8 cellular contexts compared by ENCODE assay signal in the genomic region with DNA sequence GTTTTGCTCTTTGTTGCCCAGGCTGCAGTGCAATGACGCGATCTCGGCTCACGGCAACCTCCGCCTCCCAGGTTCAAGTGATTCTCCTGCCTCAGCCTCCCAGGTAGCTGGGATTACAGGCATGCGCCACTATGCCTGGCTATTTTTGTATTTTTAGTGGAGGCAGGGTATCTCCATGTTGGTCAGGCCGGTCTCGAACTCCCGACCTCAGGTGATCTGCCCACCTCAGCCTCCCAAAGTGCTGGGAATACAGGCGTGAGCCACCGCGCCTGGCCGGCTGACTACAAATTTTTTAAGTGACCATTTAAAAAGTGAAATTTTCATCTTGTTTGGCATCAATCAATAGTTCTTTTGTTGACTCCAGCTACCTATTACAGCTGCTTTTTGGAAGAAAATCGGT.
DNase-seq lines count a peak whose midpoint lies in the region; ATAC-seq, FAIRE-seq and TF ChIP-seq lines count a peak whose summit lies in the region.
"Not testable (repeated sequence)": the region's sequence is repeated elsewhere in the genome, so short reads cannot be mapped to it uniquely, and the experiment has no call there.

No MANE protein-coding gene starts in this region.

- not testable (repeated sequence) for TF ChIP-seq EP300 in A549 (IDR thresholded peaks at IDR 0.05)

- H3K9ac ChIP-seq in H9 (ENCODE audit: extremely low read depth, insufficient read length, low read length); SU-DHL-6 (ENCODE audit: low read length); endodermal cell (ENCODE audit: extremely low read depth, low read length, poor library complexity, severe bottlenecking): not testable (repeated sequence)

- H3K27me3 ChIP-seq in H9 (ENCODE audit: insufficient read depth, low read length); SU-DHL-6 (ENCODE audit: low read length); endodermal cell (ENCODE audit: control insufficient read depth, insufficient read depth, low read length, poor library complexity, severe bottlenecking); naive thymus-derived CD4-positive, alpha-beta T cell (ENCODE audit: control insufficient read depth in 2 of 2, insufficient read depth in 2 of 2, low read length in 2 of 2): not testable (repeated sequence)

- H3K4ac ChIP-seq in H9 (ENCODE audit: low read depth, low read length) = not testable (repeated sequence)

- H4K5ac ChIP-seq in H9 (ENCODE audit: insufficient read length, low read depth, low read length) = not testable (repeated sequence)

- H3K18ac ChIP-seq in H9 (ENCODE audit: insufficient read length, low read depth, low read length) = not testable (repeated sequence)

- H3K4me1 ChIP-seq in A549 = peaks cover 18% of the 10 kb centered on the region; the same call in 2 of the 3 replicates
- not testable (repeated sequence) for H3K4me1 ChIP-seq in H9 (ENCODE audit: insufficient read depth, low read length); endodermal cell (ENCODE audit: control insufficient read depth, insufficient read depth, low read length); naive thymus-derived CD4-positive, alpha-beta T cell (ENCODE audit: control insufficient read depth in 2 of 2, insufficient read depth in 2 of 2, low read length in 2 of 2)

- not testable (repeated sequence) for H2BK120ac ChIP-seq in H9 (ENCODE audit: low read depth, low read length, poor library complexity, severe bottlenecking)

- H2BK15ac ChIP-seq in H9 (ENCODE audit: low read depth, low read length) = not testable (repeated sequence)

- POLR2A ChIA-PET in A549 (lab: Yijun Ruan, JAX); naive thymus-derived CD4-positive, alpha-beta T cell (lab: Charles Lee): not testable (repeated sequence)

- peak overlapping the region; percentile 44 to 63; a peak in 3 of 5 replicates for H3K4me3 Mint-ChIP-seq in H9
- peak overlapping the region; percentile 28 for H3K4me3 Mint-ChIP-seq in activated CD8-positive, alpha-beta memory T cell treated with anti-CD3 and anti-CD28 coated beads, Interleukin-2, amount 10 ng/mL, durations not matched to agents 7 days and 5 days
- peak overlapping the region; percentile 58 for H3K4me3 Mint-ChIP-seq in activated naive CD4-positive, alpha-beta T cell treated with anti-CD3 and anti-CD28 coated beads, Interleukin-2, amount 50 U/mL, for 24 hours
- H3K4me3 Mint-ChIP-seq in endodermal cell = not testable (repeated sequence)
- peak overlapping the region in 6 of 10 donors; percentile 12 to 54 (median 24) for H3K4me3 Mint-ChIP-seq in naive thymus-derived CD4-positive, alpha-beta T cell
- H3K4me3 Mint-ChIP-seq in progenitor cell of endocrine pancreas (ENCODE audit: low read depth) = peak overlapping the region; percentile 16

- CTCF ChIA-PET in A549 (lab: Yijun Ruan, JAX) = interaction anchor here (10.7 kb wide), 1 partner anchor 18 kb away, joined by 79 read pairs; no protein-coding TSS in a partner anchor
- CTCF ChIA-PET in activated CD8-positive, alpha-beta memory T cell treated with anti-CD3 and anti-CD28 coated beads, Interleukin-2, amount 10 ng/mL, durations not matched to agents 7 days and 5 days (lab: Charles Lee) = interaction anchor here (1.6 kb wide), 1 partner anchor 86 kb away, joined by 4 read pairs; no protein-coding TSS in a partner anchor
- CTCF ChIA-PET in naive thymus-derived CD4-positive, alpha-beta T cell (lab: Charles Lee) = interaction anchor here (0.6 kb wide), 1 partner anchor 97 kb away, joined by 5 read pairs; no protein-coding TSS in a partner anchor

- TF ChIP-seq RAD21 in A549 (conservative IDR thresholded peaks at IDR 0.05 in 1 of 2, IDR thresholded peaks at IDR 0.05 in 1 of 2) = not testable (repeated sequence)

- not testable (repeated sequence) for H3K23ac ChIP-seq in H9 (ENCODE audit: insufficient read length, low read depth, low read length)

- H2BK20ac ChIP-seq in H9 (ENCODE audit: low read depth, low read length, poor library complexity, severe bottlenecking) = not testable (repeated sequence)

- DNase-seq in A549 (ENCODE audit: low read depth in 1 of 2, low spot score in 1 of 2); H9; activated CD8-positive, alpha-beta memory T cell treated with anti-CD3 and anti-CD28 coated beads, Interleukin-2, amount 10 ng/mL, durations not matched to agents 7 days and 5 days; naive thymus-derived CD4-positive, alpha-beta T cell; progenitor cell of endocrine pancreas (ENCODE audit: low spot score, unreplicated experiment): not testable (repeated sequence)
- peak; percentile 28 for DNase-seq in endodermal cell

- H3K9me3 ChIP-seq in A549; H9 (ENCODE audit: control insufficient read depth, low read depth, low read length); SU-DHL-6 (ENCODE audit: insufficient read depth, low read length); endodermal cell (ENCODE audit: control insufficient read depth, low read length); naive thymus-derived CD4-positive, alpha-beta T cell (ENCODE audit: control insufficient read depth in 2 of 3, low read length in 3 of 3): not testable (repeated sequence)

- not testable (repeated sequence) for H3K27ac Mint-ChIP-seq in H9; activated CD8-positive, alpha-beta memory T cell treated with anti-CD3 and anti-CD28 coated beads, Interleukin-2, amount 10 ng/mL, durations not matched to agents 7 days and 5 days; activated naive CD4-positive, alpha-beta T cell treated with anti-CD3 and anti-CD28 coated beads, Interleukin-2, amount 50 U/mL, for 24 hours; endodermal cell; naive thymus-derived CD4-positive, alpha-beta T cell; progenitor cell of endocrine pancreas

- not testable (repeated sequence) for H3K27me3 Mint-ChIP-seq in H9 (ENCODE audit: low read depth); activated CD8-positive, alpha-beta memory T cell treated with anti-CD3 and anti-CD28 coated beads, Interleukin-2, amount 10 ng/mL, durations not matched to agents 7 days and 5 days; activated naive CD4-positive, alpha-beta T cell treated with anti-CD3 and anti-CD28 coated beads, Interleukin-2, amount 50 U/mL, for 24 hours; endodermal cell (ENCODE audit: insufficient read depth); naive thymus-derived CD4-positive, alpha-beta T cell; progenitor cell of endocrine pancreas

- not testable (repeated sequence) for H4K91ac ChIP-seq in H9 (ENCODE audit: insufficient read length, low read depth, low read length)

- peak overlapping the region; percentile 83; the same call in 2 of the 3 replicates for H3K4me2 ChIP-seq in A549
- H3K4me2 ChIP-seq in H9 (ENCODE audit: insufficient read depth, insufficient read length, low read length) = not testable (repeated sequence)
- peak overlapping the region; percentile 13 for H3K4me2 ChIP-seq in SU-DHL-6 (ENCODE audit: low read depth, low read length, poor library complexity, severe bottlenecking)

- H3K9me3 Mint-ChIP-seq in H9; activated CD8-positive, alpha-beta memory T cell treated with anti-CD3 and anti-CD28 coated beads, Interleukin-2, amount 10 ng/mL, durations not matched to agents 7 days and 5 days (ENCODE audit: low read depth); activated naive CD4-positive, alpha-beta T cell treated with anti-CD3 and anti-CD28 coated beads, Interleukin-2, amount 50 U/mL, for 24 hours; endodermal cell; naive thymus-derived CD4-positive, alpha-beta T cell; progenitor cell of endocrine pancreas (ENCODE audit: low read depth): not testable (repeated sequence)

- intact Hi-C loops in naive thymus-derived CD4-positive, alpha-beta T cell (cut with micrococcal nuclease) = loop anchor here (5.0 kb wide), 2 partner anchors 73 to 88 kb away; a partner anchor contains a TSS

- not testable (repeated sequence) for H4K20me1 ChIP-seq in H9 (ENCODE audit: control insufficient read depth, insufficient read depth, insufficient read length)
- peaks cover 12% of the 10 kb centered on the region for H4K20me1 ChIP-seq in SU-DHL-6 (ENCODE audit: low read depth, low read length)

- not testable (repeated sequence) for H3F3A ChIP-seq in SU-DHL-6 (ENCODE audit: insufficient read depth)

- H2BK12ac ChIP-seq in H9 (ENCODE audit: insufficient read length, low read depth, low read length) = not testable (repeated sequence)

- 92% methylated on average over 14 of the region's 14 CpGs for WGBS in A549 (ENCODE audit: missing lambda C conversion rate)
- WGBS in H9 (ENCODE audit: extremely low coverage, insufficient read length, low lambda C conversion rate) = no CpG with 5 or more reads among the region's 14 CpGs
- WGBS in endodermal cell (ENCODE audit: insufficient coverage in 1 of 2, insufficient read length in 1 of 2), 2 experiments = 95 to 97% methylated on average over 12 to 14 of the region's 14 CpGs

- H3K14ac ChIP-seq in H9 (ENCODE audit: insufficient read depth, low read length) = not testable (repeated sequence)

- not testable (repeated sequence) for ATAC-seq in A549; activated CD8-positive, alpha-beta memory T cell treated with anti-CD3 and anti-CD28 coated beads, Interleukin-2, amount 10 ng/mL, durations not matched to agents 7 days and 5 days; naive thymus-derived CD4-positive, alpha-beta T cell

- peaks cover 14 to 38% (median 33%) of the 10 kb centered on the region in 3 experiments for H3K36me3 Mint-ChIP-seq in H9 (ENCODE audit: insufficient read depth in 1 of 3, low read depth in 3 of 3)
- H3K36me3 Mint-ChIP-seq in activated CD8-positive, alpha-beta memory T cell treated with anti-CD3 and anti-CD28 coated beads, Interleukin-2, amount 10 ng/mL, durations not matched to agents 7 days and 5 days = peaks cover 25% of the 10 kb centered on the region
- not testable (repeated sequence) for H3K36me3 Mint-ChIP-seq in activated naive CD4-positive, alpha-beta T cell treated with anti-CD3 and anti-CD28 coated beads, Interleukin-2, amount 50 U/mL, for 24 hours; progenitor cell of endocrine pancreas (ENCODE audit: insufficient read depth)
- H3K36me3 Mint-ChIP-seq in endodermal cell (ENCODE audit: low read depth) = peaks cover 29% of the 10 kb centered on the region
- peaks cover 0 to 10% (median 4%) of the 10 kb centered on the region in 5 donors for H3K36me3 Mint-ChIP-seq in naive thymus-derived CD4-positive, alpha-beta T cell

- not testable (repeated sequence) for FAIRE-seq in A549 (lab: Jason Lieb, UNC)

- not testable (repeated sequence) for H2BK5ac ChIP-seq in H9 (ENCODE audit: insufficient read length, low read length)

- TF ChIP-seq CTCF in A549 (IDR thresholded peaks at IDR 0.05); H9 (conservative IDR thresholded peaks at IDR 0.05); SU-DHL-6 (IDR thresholded peaks at IDR 0.05; ENCODE audit: insufficient read depth, low read length, poor library complexity, severe bottlenecking); endodermal cell (conservative IDR thresholded peaks at IDR 0.05); progenitor cell of endocrine pancreas (IDR thresholded peaks at IDR 0.05; ENCODE audit: unreplicated experiment): not testable (repeated sequence)

- peaks cover 12% of the 10 kb centered on the region; the same call in 1 of the 2 replicates for H3K36me3 ChIP-seq in SU-DHL-6 (ENCODE audit: low read length)
- peaks cover 16% of the 10 kb centered on the region for H3K36me3 ChIP-seq in endodermal cell (ENCODE audit: control insufficient read depth, insufficient read depth, low read length)
- not testable (repeated sequence) for H3K36me3 ChIP-seq in naive thymus-derived CD4-positive, alpha-beta T cell (ENCODE audit: control insufficient read depth in 2 of 3, insufficient read depth in 3 of 3, low read length in 3 of 3)

- not testable (repeated sequence) for H3K27ac ChIP-seq in A549; H9 (ENCODE audit: insufficient read length, low read depth, low read length); SU-DHL-6 (ENCODE audit: low read depth, low read length); endodermal cell (ENCODE audit: low read depth, low read length); naive thymus-derived CD4-positive, alpha-beta T cell (ENCODE audit: low read depth, low read length)

- H2AFZ ChIP-seq in H9 (ENCODE audit: low read length); SU-DHL-6 (ENCODE audit: low read depth, low read length, severe bottlenecking): not testable (repeated sequence)

- not testable (repeated sequence) for H4K8ac ChIP-seq in H9 (replicated peaks; ENCODE audit: insufficient read length, low read depth, low read length)

- peaks cover 12 to 32% of the 10 kb centered on the region in 2 experiments for H3K4me1 Mint-ChIP-seq in H9
- H3K4me1 Mint-ChIP-seq in activated CD8-positive, alpha-beta memory T cell treated with anti-CD3 and anti-CD28 coated beads, Interleukin-2, amount 10 ng/mL, durations not matched to agents 7 days and 5 days = peaks cover 34% of the 10 kb centered on the region
- peaks cover 35% of the 10 kb centered on the region for H3K4me1 Mint-ChIP-seq in activated naive CD4-positive, alpha-beta T cell treated with anti-CD3 and anti-CD28 coated beads, Interleukin-2, amount 50 U/mL, for 24 hours
- peaks cover 14% of the 10 kb centered on the region for H3K4me1 Mint-ChIP-seq in endodermal cell
- H3K4me1 Mint-ChIP-seq in naive thymus-derived CD4-positive, alpha-beta T cell = peaks cover 18 to 51% (median 30%) of the 10 kb centered on the region in 7 donors
- H3K4me1 Mint-ChIP-seq in progenitor cell of endocrine pancreas (ENCODE audit: low read depth) = peaks cover 15% of the 10 kb centered on the region

- not testable (repeated sequence) for H3K56ac ChIP-seq in H9 (ENCODE audit: insufficient read length, low read depth, low read length)

- H2AK5ac ChIP-seq in H9 (ENCODE audit: insufficient read length, low read length) = not testable (repeated sequence)

- H3T11ph ChIP-seq in H9 (ENCODE audit: low read length) = not testable (repeated sequence)

- not testable (repeated sequence) for H3K79me1 ChIP-seq in H9 (ENCODE audit: insufficient read depth, low read depth, low read length, poor library complexity, severe bottlenecking)

- not testable (repeated sequence) for TF ChIP-seq POLR2A in A549 (IDR thresholded peaks at IDR 0.05; ENCODE audit: low read length)

- not testable (repeated sequence) for H3K4me3 ChIP-seq in A549; SU-DHL-6 (ENCODE audit: insufficient read depth, low read length, poor library complexity, severe bottlenecking); naive thymus-derived CD4-positive, alpha-beta T cell (ENCODE audit: low read length)
- H3K4me3 ChIP-seq in endodermal cell (ENCODE audit: low read length) = peak overlapping the region; percentile 53

- H3K79me2 ChIP-seq in H9 (ENCODE audit: insufficient read depth, low read length) (peaks cover 10% of the 10 kb centered on the region; the same call in 1 of the 2 replicates), SU-DHL-6 (ENCODE audit: insufficient read depth, low read length) (peaks cover 88% of the 10 kb centered on the region)

- H3K23me2 ChIP-seq in H9 (ENCODE audit: insufficient read length, low read depth, low read length, poor library complexity, severe bottlenecking) = not testable (repeated sequence)

- H3K9me2 ChIP-seq in SU-DHL-6 (replicated peaks; ENCODE audit: insufficient read depth, low read length) = not testable (repeated sequence)
